ENCODE assay signal across 22 cellular contexts in the genomic region with DNA sequence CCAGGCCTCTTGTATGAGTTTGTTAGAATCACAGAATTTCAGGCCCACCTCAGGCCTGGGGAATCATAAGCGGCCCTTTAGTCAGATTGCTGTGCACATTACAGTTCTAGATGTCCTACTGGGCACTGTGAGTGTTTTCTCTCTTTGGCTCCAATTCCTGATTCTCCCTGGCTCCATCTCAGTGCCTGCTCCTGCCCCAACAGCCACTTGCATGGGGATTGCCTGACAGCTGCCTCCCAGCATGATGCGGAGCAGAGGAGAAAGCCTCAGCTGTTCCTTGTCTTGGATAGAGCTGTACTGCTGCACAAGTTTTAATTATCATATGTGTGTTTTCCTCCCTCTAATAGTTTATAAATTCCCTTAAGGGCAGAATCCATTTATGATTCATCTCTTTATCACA.
"Had no signal": no experiment of that assay in that cellular context is flagged by ENCODE, and none has a peak within 500 bp of the region (broad histone marks: within the 10 kb centered on the region; RNA-seq: fewer than 3 reads in every experiment).

No MANE protein-coding gene starts in this region.

- ATAC-seq: left ventricle myocardium superior; mucosa of descending colon; natural killer cell treated with Interleukin-12 subunit alpha and Interleukin-12 subunit beta and Interleukin-15 and Interleukin-18, amount 100 ng/mL, for 72 hours; sciatic nerve; stimulated activated naive CD8-positive, alpha-beta T cell treated with anti-CD3 and anti-CD28 coated beads, Interleukin-15, Interleukin-2, amounts not matched to agents 100 U/mL and 50 U/mL, for 24 hours had no signal

- DNase-seq: activated CD4-positive, alpha-beta memory T cell treated with anti-CD3 and anti-CD28 coated beads for 36 hours; activated CD4-positive, alpha-beta T cell treated with anti-CD3 and anti-CD28 coated beads, Interleukin-2, amount 10 ng/mL, durations not matched to agents 24 days and 14 days; activated CD4-positive, CD25-positive, alpha-beta regulatory T cell treated with anti-CD3 and anti-CD28 coated beads, Interleukin-2, amount 50 U/mL, for 72 hours; activated CD8-positive, alpha-beta memory T cell treated with anti-CD3 and anti-CD28 coated beads, Interleukin-2, amount 50 U/mL, for 4 hours; activated gamma-delta T cell; activated naive CD4-positive, alpha-beta T cell treated with anti-CD3 and anti-CD28 coated beads, Interleukin-2, amount 10 ng/mL, durations not matched to agents 7 days and 5 days; activated naive CD8-positive, alpha-beta T cell treated with anti-CD3 and anti-CD28 coated beads, Interleukin-2, amount 10 ng/mL, durations not matched to agents 7 days and 5 days; activated T-cell treated with anti-CD3 and anti-CD28 coated beads, Interleukin-2, amount 50 U/mL, for 24 hours; brain microvascular endothelial cell; esophagus squamous epithelium; foreskin melanocyte; left ventricle myocardium superior; mucosa of descending colon; stimulated activated CD4-positive, alpha-beta T cell treated with anti-CD3 and anti-CD28 coated beads, Interleukin-12 subunit alpha, Interleukin-12 subunit beta, amount 100 ng/mL, for 4 hours; stimulated activated CD4-positive, alpha-beta T cell treated with anti-CD3 and anti-CD28 coated beads, Interleukin-4, amount 100 ng/mL, for 1 hour; stimulated activated naive CD8-positive, alpha-beta T cell treated with anti-CD3 and anti-CD28 coated beads, Interleukin-15, Interleukin-2, amounts not matched to agents 100 U/mL and 50 U/mL, for 24 hours; T-helper 9 cell; testis; transverse colon; WERI-Rb-1 had no signal
